1 cellular context compared by ENCODE assay signal in genomic region chr15:75206803-75207617, GRCh38.
TF ChIP-seq lines count a peak whose summit lies in the region.

No MANE protein-coding gene starts in this region.

TF ChIP-seq in HepG2, 621 proteins besides CTCF, POLR2A, EP300 and RAD21 (continued from another document):
- TF ChIP-seq RBFOX2 (IDR thresholded peaks at IDR 0.05; ENCODE audit: low read depth, low read length): peak; percentile 52; the same call in 1 of the 2 replicates
- no peak for TF ChIP-seq ZNF253 (CRISPR knock-in tag; IDR thresholded peaks at IDR 0.05; ENCODE audit: borderline replicate concordance)
- peak; percentile 86 for TF ChIP-seq HNRNPL (IDR thresholded peaks at IDR 0.05; ENCODE audit: low read depth, low read length)
- TF ChIP-seq HIC2 (CRISPR knock-in tag; IDR thresholded peaks at IDR 0.05; ENCODE audit: low read depth): peak; percentile 38; the same call in 1 of the 2 replicates
- peak; percentile 56; the same call in 1 of the 2 replicates for TF ChIP-seq HNF4G (IDR thresholded peaks at IDR 0.05; ENCODE audit: borderline replicate concordance, low read depth, low read length)
- TF ChIP-seq HNF4G (CRISPR knock-in tag; IDR thresholded peaks at IDR 0.05; ENCODE audit: borderline replicate concordance, low read depth): no peak
- no peak for TF ChIP-seq ONECUT2 (CRISPR knock-in tag; IDR thresholded peaks at IDR 0.05)
- peak; percentile 64 for TF ChIP-seq ZC3H13 (CRISPR knock-in tag; IDR thresholded peaks at IDR 0.05)
- TF ChIP-seq RBM22 (optimal IDR thresholded peaks at IDR 0.05; ENCODE audit: low read length): peak; percentile 55
- TF ChIP-seq AGO2 (optimal IDR thresholded peaks at IDR 0.05; ENCODE audit: low read depth, low read length): peak; percentile 89
